ENCODE assay signal across 31 cellular contexts in the genomic region with DNA sequence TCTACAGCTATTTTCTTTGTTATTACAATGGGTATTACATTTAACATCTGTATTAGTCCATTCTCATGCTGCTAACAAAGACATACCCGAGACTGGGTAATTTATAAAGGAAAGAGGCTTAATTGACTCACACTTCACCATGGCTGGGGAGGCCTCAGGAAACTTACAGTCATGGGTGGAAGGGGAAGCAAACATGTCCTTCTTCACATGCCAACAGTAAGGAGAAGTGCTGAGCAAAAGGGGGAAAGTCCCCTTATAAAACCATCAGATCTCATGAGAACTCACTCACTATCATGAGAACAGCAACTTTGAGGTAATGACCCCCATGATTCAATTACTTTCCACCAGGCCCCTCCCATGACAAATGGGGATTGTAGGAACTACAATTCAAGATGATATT.
"Had no signal": no experiment of that assay in that cellular context is flagged by ENCODE, and none has a peak within 500 bp of the region (broad histone marks: within the 10 kb centered on the region; RNA-seq: fewer than 3 reads in every experiment).

No MANE protein-coding gene starts in this region.

- FAIRE-seq: bronchial epithelial cell, TTC549 had no signal

- H3K36me3 ChIP-seq: ascending aorta, cardiac muscle cell had no signal

- H3K27ac ChIP-seq: ascending aorta, cardiac muscle cell, VCaP had no signal

- H3K27me3 ChIP-seq: ascending aorta, cardiac muscle cell had no signal

- H3K4me1 ChIP-seq: ascending aorta had no signal

- H3K4me3 ChIP-seq: ascending aorta, cardiac muscle cell had no signal

- DNase-seq: activated B cell treated with CpG ODN at 0.5 μM for 24 hours; activated CD4-positive, alpha-beta memory T cell treated with anti-CD3 and anti-CD28 coated beads for 36 hours; activated CD4-positive, alpha-beta T cell treated with anti-CD3 and anti-CD28 coated beads for 4 hours; activated CD4-positive, alpha-beta T cell treated with anti-CD3 and anti-CD28 coated beads, Interleukin-2, amount 10 ng/mL, durations not matched to agents 24 days and 14 days; activated CD4-positive, alpha-beta T cell treated with anti-CD3 and anti-CD28 coated beads, Interleukin-2, amount 50 U/mL, for 1 hour; activated CD4-positive, alpha-beta T cell treated with anti-CD3 and anti-CD28 coated beads, Interleukin-2, amount 50 U/mL, for 4 hours; activated CD4-positive, CD25-positive, alpha-beta regulatory T cell treated with anti-CD3 and anti-CD28 coated beads, Interleukin-2, amount 50 U/mL, for 72 hours; activated CD8-positive, alpha-beta memory T cell treated with anti-CD3 and anti-CD28 coated beads, Interleukin-2, amount 50 U/mL, for 4 hours; activated CD8-positive, alpha-beta T cell treated with anti-CD3 and anti-CD28 coated beads for 36 hours; activated effector memory CD4-positive, alpha-beta T cell treated with anti-CD3 and anti-CD28 coated beads, Interleukin-2, amount 50 U/mL, for 16 hours; activated gamma-delta T cell treated with Interleukin-2 at 50 U/mL for 16 hours; activated naive CD4-positive, alpha-beta T cell; activated naive CD4-positive, alpha-beta T cell treated with anti-CD3 and anti-CD28 coated beads, Interleukin-2, amount 10 ng/mL, durations not matched to agents 7 days and 5 days; activated naive CD8-positive, alpha-beta T cell treated with anti-CD3 and anti-CD28 coated beads, Interleukin-2, amount 10 ng/mL, durations not matched to agents 7 days and 5 days; activated naive CD8-positive, alpha-beta T cell treated with anti-CD3 and anti-CD28 coated beads, Interleukin-2, amount 50 U/mL, for 24 hours; activated T-cell treated with anti-CD3 and anti-CD28 coated beads for 4 hours; activated T-cell treated with anti-CD3 and anti-CD28 coated beads, Interleukin-2, amount 50 U/mL, for 1 hour; activated T-cell treated with anti-CD3 and anti-CD28 coated beads, Interleukin-2, amount 50 U/mL, for 4 hours; activated T-cell treated with anti-CD3 and anti-CD28 coated beads, Interleukin-2, amount 50 U/mL, for 72 hours; amygdala; anterior cingulate cortex; caudate nucleus; cerebellar nuclear complex; T-helper 2 cell; T-helper 9 cell had no signal

- ATAC-seq: activated CD8-positive, alpha-beta T cell treated with anti-CD3 and anti-CD28 coated beads for 36 hours; activated naive CD8-positive, alpha-beta T cell treated with anti-CD3 and anti-CD28 coated beads, Interleukin-2, amount 50 U/mL, for 24 hours; activated T-cell treated with anti-CD3 and anti-CD28 coated beads, Interleukin-2, amount 50 U/mL, for 4 hours; activated T-cell treated with anti-CD3 and anti-CD28 coated beads, Interleukin-2, amount 50 U/mL, for 72 hours; activated T-helper 17 cell treated with anti-CD3 and anti-CD28 coated beads, Interleukin-2, amount 50 U/mL, for 72 hours had no signal
